ENCODE assay signal across 13 cellular contexts in genomic region chr2:231640229-231640628, GRCh38. TPM values are rescaled to one million over a fixed set of nuclear protein-coding genes. Genes with fewer than 3 reads are reported as not detected.
DNase-seq lines count a peak whose midpoint lies in the region; ATAC-seq and TF ChIP-seq lines count a peak whose summit lies in the region.
"Had no signal": no experiment of that assay in that cellular context is flagged by ENCODE, and none has a peak within 500 bp of the region (broad histone marks: within the 10 kb centered on the region; RNA-seq: fewer than 3 reads in every experiment).

No MANE protein-coding gene starts in this region.

- CTCF ChIA-PET in activated CD8-positive, alpha-beta T cell treated with anti-CD3 and anti-CD28 coated beads, Interleukin-2, amount 10 ng/mL, durations not matched to agents 7 days and 5 days (lab: Charles Lee) = no interaction called here

- DNase-seq in AG20443 (ENCODE audit: low spot score) = peak; percentile 56
- peak; percentile 18 for DNase-seq in adipocyte (ENCODE audit: low read depth)
- peak; percentile 69 for DNase-seq in fibroblast of pulmonary artery (ENCODE audit: low read depth)
- DNase-seq in activated CD8-positive, alpha-beta T cell treated with anti-CD3 and anti-CD28 coated beads, Interleukin-2, amount 10 ng/mL, durations not matched to agents 7 days and 5 days = no peak
- no peak for DNase-seq in stimulated activated effector memory CD8-positive, alpha-beta T cell treated with anti-CD3 and anti-CD28 coated beads, Interleukin-12 subunit alpha, Interleukin-12 subunit beta, amount 100 ng/mL, for 72 hours (ENCODE audit: low spot score in 2 of 2)
- no peak for DNase-seq in BE2C
- DNase-seq in COLO668 (lab: John Stamatoyannopoulos, UW; ENCODE audit: unreplicated experiment) = no peak
- DNase-seq: activated effector memory CD4-positive, alpha-beta T cell treated with Interleukin-2 at 50 U/mL for 16 hours; CD4-positive, alpha-beta T cell; effector CD8-positive, alpha-beta T cell; WERI-Rb-1 had no signal

- H3K27me3 Mint-ChIP-seq in activated CD8-positive, alpha-beta T cell treated with anti-CD3 and anti-CD28 coated beads, Interleukin-2, amount 10 ng/mL, durations not matched to agents 7 days and 5 days (ENCODE audit: low read depth) = peaks cover 2% of the 10 kb centered on the region
- H3K27me3 Mint-ChIP-seq: CD4-positive, alpha-beta T cell had no signal

- H3K9me3 ChIP-seq in adipocyte (ENCODE audit: control insufficient read depth, low read length) = no peaks in the 10 kb centered on the region
- no peaks in the 10 kb centered on the region for H3K9me3 ChIP-seq in BE2C

- no peaks in the 10 kb centered on the region for H3K27me3 ChIP-seq in adipocyte (replicated peaks; ENCODE audit: control insufficient read depth, insufficient read depth, low read length)
- H3K27me3 ChIP-seq in rectal smooth muscle tissue (ENCODE audit: control insufficient read depth, insufficient read depth, low read length) = no peaks in the 10 kb centered on the region
- no peaks in the 10 kb centered on the region for H3K27me3 ChIP-seq in BE2C

- H3K9me3 Mint-ChIP-seq in activated CD8-positive, alpha-beta T cell treated with anti-CD3 and anti-CD28 coated beads, Interleukin-2, amount 10 ng/mL, durations not matched to agents 7 days and 5 days (ENCODE audit: insufficient read depth) = no peaks in the 10 kb centered on the region
- H3K9me3 Mint-ChIP-seq in stimulated activated effector memory CD8-positive, alpha-beta T cell treated with anti-CD3 and anti-CD28 coated beads, Interleukin-12 subunit alpha, Interleukin-12 subunit beta, amount 100 ng/mL, for 72 hours = no peaks in the 10 kb centered on the region
- H3K9me3 Mint-ChIP-seq: CD4-positive, alpha-beta T cell; IgD-negative memory B cell had no signal

- peak overlapping the region; percentile 52 for H3K27ac ChIP-seq in rectal smooth muscle tissue (ENCODE audit: low read depth, low read length)
- H3K27ac ChIP-seq: WERI-Rb-1 had no signal

- POLR2A ChIA-PET in activated CD8-positive, alpha-beta T cell treated with anti-CD3 and anti-CD28 coated beads, Interleukin-2, amount 10 ng/mL, durations not matched to agents 7 days and 5 days (lab: Charles Lee) = no interaction called here

- TF ChIP-seq CTCF in fibroblast of pulmonary artery (IDR thresholded peaks at IDR 0.05; ENCODE audit: low read length, missing control alignments) (no peak), BE2C (IDR thresholded peaks at IDR 0.05; ENCODE audit: low read depth, low read length) (no peak)

- no peaks in the 10 kb centered on the region for H3K36me3 ChIP-seq in adipocyte (ENCODE audit: control insufficient read depth, insufficient read depth, low read length, severe bottlenecking)
- no peaks in the 10 kb centered on the region for H3K36me3 ChIP-seq in rectal smooth muscle tissue (ENCODE audit: control insufficient read depth, insufficient read depth, low read length)
- no peaks in the 10 kb centered on the region for H3K36me3 ChIP-seq in BE2C
- H3K36me3 ChIP-seq: WERI-Rb-1 had no signal

- no peaks in the 10 kb centered on the region for H3K36me3 Mint-ChIP-seq in activated CD8-positive, alpha-beta T cell treated with anti-CD3 and anti-CD28 coated beads, Interleukin-2, amount 10 ng/mL, durations not matched to agents 7 days and 5 days (ENCODE audit: low read depth)
- H3K36me3 Mint-ChIP-seq in stimulated activated effector memory CD8-positive, alpha-beta T cell treated with anti-CD3 and anti-CD28 coated beads, Interleukin-12 subunit alpha, Interleukin-12 subunit beta, amount 100 ng/mL, for 72 hours = no peaks in the 10 kb centered on the region
- H3K36me3 Mint-ChIP-seq: IgD-negative memory B cell had no signal

- peak overlapping the region; percentile 70 for H3K4me3 ChIP-seq in adipocyte (ENCODE audit: low read length)
- no peak overlapping the region for H3K4me3 ChIP-seq in fibroblast of pulmonary artery (replicated peaks; ENCODE audit: low read depth, low read length)
- H3K4me3 ChIP-seq in rectal smooth muscle tissue (ENCODE audit: low read length) = no peak overlapping the region
- H3K4me3 ChIP-seq in BE2C (ENCODE audit: low read depth, low read length) = no peak overlapping the region

- no peak overlapping the region for H3K4me3 Mint-ChIP-seq in activated CD8-positive, alpha-beta T cell treated with anti-CD3 and anti-CD28 coated beads, Interleukin-2, amount 10 ng/mL, durations not matched to agents 7 days and 5 days
- H3K4me3 Mint-ChIP-seq in stimulated activated effector memory CD8-positive, alpha-beta T cell treated with anti-CD3 and anti-CD28 coated beads, Interleukin-12 subunit alpha, Interleukin-12 subunit beta, amount 100 ng/mL, for 72 hours = no peak overlapping the region
- H3K4me3 Mint-ChIP-seq: CD4-positive, alpha-beta T cell; IgD-negative memory B cell had no signal

- no peak for ATAC-seq in activated CD8-positive, alpha-beta T cell treated with anti-CD3 and anti-CD28 coated beads, Interleukin-2, amount 10 ng/mL, durations not matched to agents 7 days and 5 days
- no peak for ATAC-seq in stimulated activated effector memory CD8-positive, alpha-beta T cell treated with anti-CD3 and anti-CD28 coated beads, Interleukin-12 subunit alpha, Interleukin-12 subunit beta, amount 100 ng/mL, for 72 hours

- H3K4me1 ChIP-seq in adipocyte (ENCODE audit: control insufficient read depth, insufficient read depth, low read length) (peaks cover 53% of the 10 kb centered on the region), rectal smooth muscle tissue (ENCODE audit: control insufficient read depth, insufficient read depth, low read length) (peaks cover 20% of the 10 kb centered on the region), BE2C (no peaks in the 10 kb centered on the region)

- H3K4me1 Mint-ChIP-seq in activated CD8-positive, alpha-beta T cell treated with anti-CD3 and anti-CD28 coated beads, Interleukin-2, amount 10 ng/mL, durations not matched to agents 7 days and 5 days (ENCODE audit: low read depth) = peaks cover 17% of the 10 kb centered on the region
- peaks cover 10% of the 10 kb centered on the region for H3K4me1 Mint-ChIP-seq in stimulated activated effector memory CD8-positive, alpha-beta T cell treated with anti-CD3 and anti-CD28 coated beads, Interleukin-12 subunit alpha, Interleukin-12 subunit beta, amount 100 ng/mL, for 72 hours

- no peak overlapping the region for H3K27ac Mint-ChIP-seq in activated CD8-positive, alpha-beta T cell treated with anti-CD3 and anti-CD28 coated beads, Interleukin-2, amount 10 ng/mL, durations not matched to agents 7 days and 5 days
- H3K27ac Mint-ChIP-seq in stimulated activated effector memory CD8-positive, alpha-beta T cell treated with anti-CD3 and anti-CD28 coated beads, Interleukin-12 subunit alpha, Interleukin-12 subunit beta, amount 100 ng/mL, for 72 hours = no peak overlapping the region
- H3K27ac Mint-ChIP-seq: CD4-positive, alpha-beta T cell had no signal

- H3K9ac ChIP-seq in adipocyte (ENCODE audit: low read length) (peak overlapping the region; percentile 82), rectal smooth muscle tissue (ENCODE audit: low read length) (no peak overlapping the region)

RNA-seq across cellular contexts. Expression of gene TEX44, which starts 47.6 kb away (rescaled TPM):
- not detected for total RNA-seq in activated CD8-positive, alpha-beta T cell treated with anti-CD3 and anti-CD28 coated beads, Interleukin-2, amount 10 ng/mL, durations not matched to agents 7 days and 5 days
- polyA plus RNA-seq in BE2C (2012; ENCODE audit: insufficient read depth, insufficient read length, low read depth) = not detected
- total RNA-seq: CD4-positive, alpha-beta T cell had no signal
- polyA plus RNA-seq: IgD-negative memory B cell had no signal

Comparison
In these comparisons a context has a peak if more than half of its experiments do, and no peak if none do; other contexts are left out.
1. DNase-seq: peak in AG20443 (single experiment), adipocyte (single experiment) and fibroblast of pulmonary artery (single experiment); none in activated CD8-positive, alpha-beta T cell treated with anti-CD3 and anti-CD28 coated beads, Interleukin-2, amount 10 ng/mL, durations not matched to agents 7 days and 5 days (single experiment), stimulated activated effector memory CD8-positive, alpha-beta T cell treated with anti-CD3 and anti-CD28 coated beads, Interleukin-12 subunit alpha, Interleukin-12 subunit beta, amount 100 ng/mL, for 72 hours (0 of 2), BE2C (single experiment) and COLO668 (single experiment).